ENCODE assay signal across 1 cellular context in the genomic region with DNA sequence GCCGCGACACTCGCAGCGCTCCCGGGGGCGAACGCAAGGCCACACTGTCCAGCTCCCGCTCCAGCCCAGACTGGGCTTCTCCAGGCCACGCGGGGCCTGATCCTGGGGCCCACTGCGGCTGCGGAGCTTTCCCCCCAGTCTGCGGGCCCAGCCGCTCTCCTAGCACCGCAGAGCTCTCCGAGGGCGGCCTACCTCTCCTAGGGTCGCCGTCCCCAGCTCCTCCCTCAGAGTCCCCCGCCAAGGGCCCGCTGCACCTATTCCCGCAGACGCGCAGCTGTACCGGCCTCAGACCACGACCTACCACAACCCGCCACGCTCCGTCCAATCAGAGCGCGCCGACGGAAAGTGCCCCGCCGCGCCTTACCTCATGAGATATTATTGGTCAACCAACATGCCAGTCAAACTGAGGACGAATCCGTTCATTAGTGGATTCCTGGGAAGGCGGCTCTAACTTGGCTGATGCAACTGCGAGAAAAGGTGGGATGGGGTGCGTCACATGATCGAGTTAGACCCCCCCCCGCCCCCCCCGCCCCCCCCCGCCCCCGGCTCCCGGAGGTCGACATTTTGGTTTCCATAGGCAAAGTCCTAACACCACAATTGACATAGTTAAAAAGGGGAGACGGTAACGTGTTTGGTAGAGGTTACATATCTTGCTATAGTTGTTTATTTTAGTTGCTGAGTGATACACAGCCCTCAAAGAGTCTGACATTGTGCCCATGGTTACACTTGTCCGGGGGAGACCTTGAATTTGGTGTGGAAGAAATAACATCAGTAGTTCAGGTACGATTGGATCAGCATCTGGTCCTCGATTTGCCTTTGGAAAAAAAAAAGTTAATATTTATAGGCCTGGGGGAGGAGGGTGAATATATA.
A peak's percentile ranks its signal among the peaks of the same experiment; 100 is the strongest.
TF ChIP-seq lines count a peak whose summit lies in the region.

A gene (minus strand): TSS at position 278 of the 870 bp plus-strand sequence. CDS start 6,743 bp downstream, outside the sequence.

TF ChIP-seq in K562, 482 proteins besides CTCF, POLR2A, EP300 and RAD21 (continued from another document and continues in another):
- TF ChIP-seq, protein P1, sequence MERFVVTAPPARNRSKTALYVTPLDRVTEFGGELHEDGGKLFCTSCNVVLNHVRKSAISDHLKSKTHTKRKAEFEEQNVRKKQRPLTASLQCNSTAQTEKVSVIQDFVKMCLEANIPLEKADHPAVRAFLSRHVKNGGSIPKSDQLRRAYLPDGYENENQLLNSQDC (CRISPR knock-in tag; IDR thresholded peaks at IDR 0.05): peak; percentile 80
- TF ChIP-seq, protein P2, sequence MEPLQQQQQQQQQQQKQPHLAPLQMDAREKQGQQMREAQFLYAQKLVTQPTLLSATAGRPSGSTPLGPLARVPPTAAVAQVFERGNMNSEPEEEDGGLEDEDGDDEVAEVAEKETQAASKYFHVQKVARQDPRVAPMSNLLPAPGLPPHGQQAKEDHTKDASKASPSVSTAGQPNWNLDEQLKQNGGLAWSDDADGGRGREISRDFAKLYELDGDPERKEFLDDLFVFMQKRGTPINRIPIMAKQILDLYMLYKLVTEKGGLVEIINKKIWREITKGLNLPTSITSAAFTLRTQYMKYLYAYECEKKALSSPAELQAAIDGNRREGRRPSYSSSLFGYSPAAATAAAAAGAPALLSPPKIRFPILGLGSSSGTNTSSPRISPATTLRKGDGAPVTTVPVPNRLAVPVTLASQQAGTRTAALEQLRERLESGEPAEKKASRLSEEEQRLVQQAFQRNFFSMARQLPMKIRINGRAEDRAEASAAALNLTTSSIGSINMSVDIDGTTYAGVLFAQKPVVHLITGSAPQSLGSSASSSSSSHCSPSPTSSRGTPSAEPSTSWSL (CRISPR knock-in tag; IDR thresholded peaks at IDR 0.05; ENCODE audit: borderline replicate concordance): no peak
- TF ChIP-seq, protein P3, sequence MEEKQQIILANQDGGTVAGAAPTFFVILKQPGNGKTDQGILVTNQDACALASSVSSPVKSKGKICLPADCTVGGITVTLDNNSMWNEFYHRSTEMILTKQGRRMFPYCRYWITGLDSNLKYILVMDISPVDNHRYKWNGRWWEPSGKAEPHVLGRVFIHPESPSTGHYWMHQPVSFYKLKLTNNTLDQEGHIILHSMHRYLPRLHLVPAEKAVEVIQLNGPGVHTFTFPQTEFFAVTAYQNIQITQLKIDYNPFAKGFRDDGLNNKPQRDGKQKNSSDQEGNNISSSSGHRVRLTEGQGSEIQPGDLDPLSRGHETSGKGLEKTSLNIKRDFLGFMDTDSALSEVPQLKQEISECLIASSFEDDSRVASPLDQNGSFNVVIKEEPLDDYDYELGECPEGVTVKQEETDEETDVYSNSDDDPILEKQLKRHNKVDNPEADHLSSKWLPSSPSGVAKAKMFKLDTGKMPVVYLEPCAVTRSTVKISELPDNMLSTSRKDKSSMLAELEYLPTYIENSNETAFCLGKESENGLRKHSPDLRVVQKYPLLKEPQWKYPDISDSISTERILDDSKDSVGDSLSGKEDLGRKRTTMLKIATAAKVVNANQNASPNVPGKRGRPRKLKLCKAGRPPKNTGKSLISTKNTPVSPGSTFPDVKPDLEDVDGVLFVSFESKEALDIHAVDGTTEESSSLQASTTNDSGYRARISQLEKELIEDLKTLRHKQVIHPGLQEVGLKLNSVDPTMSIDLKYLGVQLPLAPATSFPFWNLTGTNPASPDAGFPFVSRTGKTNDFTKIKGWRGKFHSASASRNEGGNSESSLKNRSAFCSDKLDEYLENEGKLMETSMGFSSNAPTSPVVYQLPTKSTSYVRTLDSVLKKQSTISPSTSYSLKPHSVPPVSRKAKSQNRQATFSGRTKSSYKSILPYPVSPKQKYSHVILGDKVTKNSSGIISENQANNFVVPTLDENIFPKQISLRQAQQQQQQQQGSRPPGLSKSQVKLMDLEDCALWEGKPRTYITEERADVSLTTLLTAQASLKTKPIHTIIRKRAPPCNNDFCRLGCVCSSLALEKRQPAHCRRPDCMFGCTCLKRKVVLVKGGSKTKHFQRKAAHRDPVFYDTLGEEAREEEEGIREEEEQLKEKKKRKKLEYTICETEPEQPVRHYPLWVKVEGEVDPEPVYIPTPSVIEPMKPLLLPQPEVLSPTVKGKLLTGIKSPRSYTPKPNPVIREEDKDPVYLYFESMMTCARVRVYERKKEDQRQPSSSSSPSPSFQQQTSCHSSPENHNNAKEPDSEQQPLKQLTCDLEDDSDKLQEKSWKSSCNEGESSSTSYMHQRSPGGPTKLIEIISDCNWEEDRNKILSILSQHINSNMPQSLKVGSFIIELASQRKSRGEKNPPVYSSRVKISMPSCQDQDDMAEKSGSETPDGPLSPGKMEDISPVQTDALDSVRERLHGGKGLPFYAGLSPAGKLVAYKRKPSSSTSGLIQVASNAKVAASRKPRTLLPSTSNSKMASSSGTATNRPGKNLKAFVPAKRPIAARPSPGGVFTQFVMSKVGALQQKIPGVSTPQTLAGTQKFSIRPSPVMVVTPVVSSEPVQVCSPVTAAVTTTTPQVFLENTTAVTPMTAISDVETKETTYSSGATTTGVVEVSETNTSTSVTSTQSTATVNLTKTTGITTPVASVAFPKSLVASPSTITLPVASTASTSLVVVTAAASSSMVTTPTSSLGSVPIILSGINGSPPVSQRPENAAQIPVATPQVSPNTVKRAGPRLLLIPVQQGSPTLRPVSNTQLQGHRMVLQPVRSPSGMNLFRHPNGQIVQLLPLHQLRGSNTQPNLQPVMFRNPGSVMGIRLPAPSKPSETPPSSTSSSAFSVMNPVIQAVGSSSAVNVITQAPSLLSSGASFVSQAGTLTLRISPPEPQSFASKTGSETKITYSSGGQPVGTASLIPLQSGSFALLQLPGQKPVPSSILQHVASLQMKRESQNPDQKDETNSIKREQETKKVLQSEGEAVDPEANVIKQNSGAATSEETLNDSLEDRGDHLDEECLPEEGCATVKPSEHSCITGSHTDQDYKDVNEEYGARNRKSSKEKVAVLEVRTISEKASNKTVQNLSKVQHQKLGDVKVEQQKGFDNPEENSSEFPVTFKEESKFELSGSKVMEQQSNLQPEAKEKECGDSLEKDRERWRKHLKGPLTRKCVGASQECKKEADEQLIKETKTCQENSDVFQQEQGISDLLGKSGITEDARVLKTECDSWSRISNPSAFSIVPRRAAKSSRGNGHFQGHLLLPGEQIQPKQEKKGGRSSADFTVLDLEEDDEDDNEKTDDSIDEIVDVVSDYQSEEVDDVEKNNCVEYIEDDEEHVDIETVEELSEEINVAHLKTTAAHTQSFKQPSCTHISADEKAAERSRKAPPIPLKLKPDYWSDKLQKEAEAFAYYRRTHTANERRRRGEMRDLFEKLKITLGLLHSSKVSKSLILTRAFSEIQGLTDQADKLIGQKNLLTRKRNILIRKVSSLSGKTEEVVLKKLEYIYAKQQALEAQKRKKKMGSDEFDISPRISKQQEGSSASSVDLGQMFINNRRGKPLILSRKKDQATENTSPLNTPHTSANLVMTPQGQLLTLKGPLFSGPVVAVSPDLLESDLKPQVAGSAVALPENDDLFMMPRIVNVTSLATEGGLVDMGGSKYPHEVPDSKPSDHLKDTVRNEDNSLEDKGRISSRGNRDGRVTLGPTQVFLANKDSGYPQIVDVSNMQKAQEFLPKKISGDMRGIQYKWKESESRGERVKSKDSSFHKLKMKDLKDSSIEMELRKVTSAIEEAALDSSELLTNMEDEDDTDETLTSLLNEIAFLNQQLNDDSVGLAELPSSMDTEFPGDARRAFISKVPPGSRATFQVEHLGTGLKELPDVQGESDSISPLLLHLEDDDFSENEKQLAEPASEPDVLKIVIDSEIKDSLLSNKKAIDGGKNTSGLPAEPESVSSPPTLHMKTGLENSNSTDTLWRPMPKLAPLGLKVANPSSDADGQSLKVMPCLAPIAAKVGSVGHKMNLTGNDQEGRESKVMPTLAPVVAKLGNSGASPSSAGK (IDR thresholded peaks at IDR 0.05): no peak
- TF ChIP-seq, protein P4, sequence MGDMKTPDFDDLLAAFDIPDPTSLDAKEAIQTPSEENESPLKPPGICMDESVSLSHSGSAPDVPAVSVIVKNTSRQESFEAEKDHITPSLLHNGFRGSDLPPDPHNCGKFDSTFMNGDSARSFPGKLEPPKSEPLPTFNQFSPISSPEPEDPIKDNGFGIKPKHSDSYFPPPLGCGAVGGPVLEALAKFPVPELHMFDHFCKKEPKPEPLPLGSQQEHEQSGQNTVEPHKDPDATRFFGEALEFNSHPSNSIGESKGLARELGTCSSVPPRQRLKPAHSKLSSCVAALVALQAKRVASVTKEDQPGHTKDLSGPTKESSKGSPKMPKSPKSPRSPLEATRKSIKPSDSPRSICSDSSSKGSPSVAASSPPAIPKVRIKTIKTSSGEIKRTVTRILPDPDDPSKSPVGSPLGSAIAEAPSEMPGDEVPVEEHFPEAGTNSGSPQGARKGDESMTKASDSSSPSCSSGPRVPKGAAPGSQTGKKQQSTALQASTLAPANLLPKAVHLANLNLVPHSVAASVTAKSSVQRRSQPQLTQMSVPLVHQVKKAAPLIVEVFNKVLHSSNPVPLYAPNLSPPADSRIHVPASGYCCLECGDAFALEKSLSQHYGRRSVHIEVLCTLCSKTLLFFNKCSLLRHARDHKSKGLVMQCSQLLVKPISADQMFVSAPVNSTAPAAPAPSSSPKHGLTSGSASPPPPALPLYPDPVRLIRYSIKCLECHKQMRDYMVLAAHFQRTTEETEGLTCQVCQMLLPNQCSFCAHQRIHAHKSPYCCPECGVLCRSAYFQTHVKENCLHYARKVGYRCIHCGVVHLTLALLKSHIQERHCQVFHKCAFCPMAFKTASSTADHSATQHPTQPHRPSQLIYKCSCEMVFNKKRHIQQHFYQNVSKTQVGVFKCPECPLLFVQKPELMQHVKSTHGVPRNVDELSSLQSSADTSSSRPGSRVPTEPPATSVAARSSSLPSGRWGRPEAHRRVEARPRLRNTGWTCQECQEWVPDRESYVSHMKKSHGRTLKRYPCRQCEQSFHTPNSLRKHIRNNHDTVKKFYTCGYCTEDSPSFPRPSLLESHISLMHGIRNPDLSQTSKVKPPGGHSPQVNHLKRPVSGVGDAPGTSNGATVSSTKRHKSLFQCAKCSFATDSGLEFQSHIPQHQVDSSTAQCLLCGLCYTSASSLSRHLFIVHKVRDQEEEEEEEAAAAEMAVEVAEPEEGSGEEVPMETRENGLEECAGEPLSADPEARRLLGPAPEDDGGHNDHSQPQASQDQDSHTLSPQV (IDR thresholded peaks at IDR 0.05): no peak; the same call in none of the 2 replicates
- TF ChIP-seq SAFB (IDR thresholded peaks at IDR 0.05; ENCODE audit: borderline replicate concordance, low read depth, low read length) (peak; percentile 82), DMBX1 (CRISPR knock-in tag; IDR thresholded peaks at IDR 0.05; ENCODE audit: borderline replicate concordance) (peak; percentile 30; the same call in 1 of the 2 replicates), GABPA (tag; conservative IDR thresholded peaks at IDR 0.05; ENCODE audit: low read depth) (peak; percentile 50), RBBP5 (IDR thresholded peaks at IDR 0.05; ENCODE audit: borderline replicate concordance, insufficient read depth, low read length, poor library complexity, severe bottlenecking) (peak; percentile 71), ZNF174 (CRISPR knock-in tag; IDR thresholded peaks at IDR 0.05) (no peak)
- TF ChIP-seq, protein P5, sequence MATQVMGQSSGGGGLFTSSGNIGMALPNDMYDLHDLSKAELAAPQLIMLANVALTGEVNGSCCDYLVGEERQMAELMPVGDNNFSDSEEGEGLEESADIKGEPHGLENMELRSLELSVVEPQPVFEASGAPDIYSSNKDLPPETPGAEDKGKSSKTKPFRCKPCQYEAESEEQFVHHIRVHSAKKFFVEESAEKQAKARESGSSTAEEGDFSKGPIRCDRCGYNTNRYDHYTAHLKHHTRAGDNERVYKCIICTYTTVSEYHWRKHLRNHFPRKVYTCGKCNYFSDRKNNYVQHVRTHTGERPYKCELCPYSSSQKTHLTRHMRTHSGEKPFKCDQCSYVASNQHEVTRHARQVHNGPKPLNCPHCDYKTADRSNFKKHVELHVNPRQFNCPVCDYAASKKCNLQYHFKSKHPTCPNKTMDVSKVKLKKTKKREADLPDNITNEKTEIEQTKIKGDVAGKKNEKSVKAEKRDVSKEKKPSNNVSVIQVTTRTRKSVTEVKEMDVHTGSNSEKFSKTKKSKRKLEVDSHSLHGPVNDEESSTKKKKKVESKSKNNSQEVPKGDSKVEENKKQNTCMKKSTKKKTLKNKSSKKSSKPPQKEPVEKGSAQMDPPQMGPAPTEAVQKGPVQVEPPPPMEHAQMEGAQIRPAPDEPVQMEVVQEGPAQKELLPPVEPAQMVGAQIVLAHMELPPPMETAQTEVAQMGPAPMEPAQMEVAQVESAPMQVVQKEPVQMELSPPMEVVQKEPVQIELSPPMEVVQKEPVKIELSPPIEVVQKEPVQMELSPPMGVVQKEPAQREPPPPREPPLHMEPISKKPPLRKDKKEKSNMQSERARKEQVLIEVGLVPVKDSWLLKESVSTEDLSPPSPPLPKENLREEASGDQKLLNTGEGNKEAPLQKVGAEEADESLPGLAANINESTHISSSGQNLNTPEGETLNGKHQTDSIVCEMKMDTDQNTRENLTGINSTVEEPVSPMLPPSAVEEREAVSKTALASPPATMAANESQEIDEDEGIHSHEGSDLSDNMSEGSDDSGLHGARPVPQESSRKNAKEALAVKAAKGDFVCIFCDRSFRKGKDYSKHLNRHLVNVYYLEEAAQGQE (CRISPR knock-in tag; IDR thresholded peaks at IDR 0.05; ENCODE audit: low read depth): peak; percentile 88
- TF ChIP-seq, protein P6, sequence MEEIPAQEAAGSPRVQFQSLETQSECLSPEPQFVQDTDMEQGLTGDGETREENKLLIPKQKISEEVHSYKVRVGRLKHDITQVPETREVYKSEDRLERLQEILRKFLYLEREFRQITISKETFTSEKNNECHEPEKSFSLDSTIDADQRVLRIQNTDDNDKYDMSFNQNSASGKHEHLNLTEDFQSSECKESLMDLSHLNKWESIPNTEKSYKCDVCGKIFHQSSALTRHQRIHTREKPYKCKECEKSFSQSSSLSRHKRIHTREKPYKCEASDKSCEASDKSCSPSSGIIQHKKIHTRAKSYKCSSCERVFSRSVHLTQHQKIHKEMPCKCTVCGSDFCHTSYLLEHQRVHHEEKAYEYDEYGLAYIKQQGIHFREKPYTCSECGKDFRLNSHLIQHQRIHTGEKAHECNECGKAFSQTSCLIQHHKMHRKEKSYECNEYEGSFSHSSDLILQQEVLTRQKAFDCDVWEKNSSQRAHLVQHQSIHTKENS (CRISPR knock-in tag; IDR thresholded peaks at IDR 0.05): no peak
- TF ChIP-seq, protein P7, sequence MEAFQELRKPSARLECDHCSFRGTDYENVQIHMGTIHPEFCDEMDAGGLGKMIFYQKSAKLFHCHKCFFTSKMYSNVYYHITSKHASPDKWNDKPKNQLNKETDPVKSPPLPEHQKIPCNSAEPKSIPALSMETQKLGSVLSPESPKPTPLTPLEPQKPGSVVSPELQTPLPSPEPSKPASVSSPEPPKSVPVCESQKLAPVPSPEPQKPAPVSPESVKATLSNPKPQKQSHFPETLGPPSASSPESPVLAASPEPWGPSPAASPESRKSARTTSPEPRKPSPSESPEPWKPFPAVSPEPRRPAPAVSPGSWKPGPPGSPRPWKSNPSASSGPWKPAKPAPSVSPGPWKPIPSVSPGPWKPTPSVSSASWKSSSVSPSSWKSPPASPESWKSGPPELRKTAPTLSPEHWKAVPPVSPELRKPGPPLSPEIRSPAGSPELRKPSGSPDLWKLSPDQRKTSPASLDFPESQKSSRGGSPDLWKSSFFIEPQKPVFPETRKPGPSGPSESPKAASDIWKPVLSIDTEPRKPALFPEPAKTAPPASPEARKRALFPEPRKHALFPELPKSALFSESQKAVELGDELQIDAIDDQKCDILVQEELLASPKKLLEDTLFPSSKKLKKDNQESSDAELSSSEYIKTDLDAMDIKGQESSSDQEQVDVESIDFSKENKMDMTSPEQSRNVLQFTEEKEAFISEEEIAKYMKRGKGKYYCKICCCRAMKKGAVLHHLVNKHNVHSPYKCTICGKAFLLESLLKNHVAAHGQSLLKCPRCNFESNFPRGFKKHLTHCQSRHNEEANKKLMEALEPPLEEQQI (IDR thresholded peaks at IDR 0.05): no peak
- TF ChIP-seq, protein P8, sequence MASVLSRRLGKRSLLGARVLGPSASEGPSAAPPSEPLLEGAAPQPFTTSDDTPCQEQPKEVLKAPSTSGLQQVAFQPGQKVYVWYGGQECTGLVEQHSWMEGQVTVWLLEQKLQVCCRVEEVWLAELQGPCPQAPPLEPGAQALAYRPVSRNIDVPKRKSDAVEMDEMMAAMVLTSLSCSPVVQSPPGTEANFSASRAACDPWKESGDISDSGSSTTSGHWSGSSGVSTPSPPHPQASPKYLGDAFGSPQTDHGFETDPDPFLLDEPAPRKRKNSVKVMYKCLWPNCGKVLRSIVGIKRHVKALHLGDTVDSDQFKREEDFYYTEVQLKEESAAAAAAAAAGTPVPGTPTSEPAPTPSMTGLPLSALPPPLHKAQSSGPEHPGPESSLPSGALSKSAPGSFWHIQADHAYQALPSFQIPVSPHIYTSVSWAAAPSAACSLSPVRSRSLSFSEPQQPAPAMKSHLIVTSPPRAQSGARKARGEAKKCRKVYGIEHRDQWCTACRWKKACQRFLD (CRISPR knock-in tag; IDR thresholded peaks at IDR 0.05): peak; percentile 93
